ENCODE assay signal across 21 cellular contexts in genomic region chr7:83532229-83532628, GRCh38.
A peak's percentile ranks its signal among the peaks of the same experiment; 100 is the strongest.
DNase-seq lines count a peak whose midpoint lies in the region; FAIRE-seq and TF ChIP-seq lines count a peak whose summit lies in the region.
"Had no signal": no experiment of that assay in that cellular context is flagged by ENCODE, and none has a peak within 500 bp of the region (broad histone marks: within the 10 kb centered on the region; RNA-seq: fewer than 3 reads in every experiment).

No MANE protein-coding gene starts in this region.

- in situ Hi-C loops in HAP-1 (cut with MboI; ENCODE audit: low sequenced_read_pairs) = no loop called here

- intact Hi-C loops in Calu3 (cut with micrococcal nuclease; ENCODE audit: unreplicated experiment) = no loop called here

- H3K27me3 Mint-ChIP-seq in Calu3 (ENCODE audit: unreplicated experiment) = no peaks in the 10 kb centered on the region
- H3K27me3 Mint-ChIP-seq: activated CD8-positive, alpha-beta T cell treated with anti-CD3 and anti-CD28 coated beads for 36 hours; progenitor cell of endocrine pancreas had no signal

- no peaks in the 10 kb centered on the region for H3K27me3 ChIP-seq in HAP-1 (ENCODE audit: low read depth)
- H3K27me3 ChIP-seq: gastroesophageal sphincter, upper lobe of right lung had no signal

- peak overlapping the region; percentile 43 for H3K27ac Mint-ChIP-seq in Calu3 (ENCODE audit: unreplicated experiment)
- H3K27ac Mint-ChIP-seq: activated CD8-positive, alpha-beta T cell treated with anti-CD3 and anti-CD28 coated beads for 36 hours; CD14-positive monocyte; progenitor cell of endocrine pancreas had no signal

- FAIRE-seq in HTR-8/SVneo (lab: Jason Lieb, UNC) = no peak
- FAIRE-seq: keratinocyte had no signal

- H3K4me3 ChIP-seq in HAP-1 = no peak overlapping the region
- H3K4me3 ChIP-seq: gastroesophageal sphincter, lung, upper lobe of right lung had no signal

- no TSS peak for BruUV-seq in Calu3 (replicated peaks; lab: Mats Ljungman, UMichigan)

- peaks cover 27% of the 10 kb centered on the region for H3K4me1 Mint-ChIP-seq in Calu3 (ENCODE audit: low read depth, unreplicated experiment)
- H3K4me1 Mint-ChIP-seq: CD14-positive monocyte had no signal

- CTCF ChIA-PET in Calu3 (lab: Charles Lee) = no interaction called here

- TF ChIP-seq CTCF in Calu3 (IDR thresholded peaks at IDR 0.05; ENCODE audit: unreplicated experiment) = no peak

- DNase-seq in Calu3 = no peak
- DNase-seq in HTR-8/SVneo (ENCODE audit: insufficient read length, low spot score) = peak; percentile 7
- peak; percentile 37 for DNase-seq in amniotic epithelial cell (ENCODE audit: low read depth)
- peak; percentile 40 for DNase-seq in iris pigment epithelial cell (ENCODE audit: low read depth)
- DNase-seq in anterior cingulate cortex (lab: John Stamatoyannopoulos, UW) = no peak
- no peak for DNase-seq in NCI-H2171 (lab: John Stamatoyannopoulos, UW)
- DNase-seq in HAP-1 (ENCODE audit: low spot score in 2 of 2) = no peak
- DNase-seq in activated naive CD4-positive, alpha-beta T cell treated with Interleukin-2 at 50 U/mL for 16 hours = no peak
- DNase-seq: activated CD8-positive, alpha-beta T cell treated with anti-CD3 and anti-CD28 coated beads for 36 hours; amniotic stem cell; DMS 273 treated with DMSO at 0.1 percent for 48 hours; Kasumi-1; NCI-H2029; NCI-H510A treated with DMSO at 0.1 percent for 48 hours; RPMI8226; upper lobe of right lung had no signal

- H3K9me3 Mint-ChIP-seq in Calu3 (ENCODE audit: low read depth, unreplicated experiment) = no peaks in the 10 kb centered on the region
- H3K9me3 Mint-ChIP-seq: activated CD8-positive, alpha-beta T cell treated with anti-CD3 and anti-CD28 coated beads for 36 hours had no signal

- no peaks in the 10 kb centered on the region for H3K36me3 Mint-ChIP-seq in Calu3 (ENCODE audit: insufficient read depth, unreplicated experiment)
- H3K36me3 Mint-ChIP-seq: CD14-positive monocyte had no signal

- no peaks in the 10 kb centered on the region for H3K36me3 ChIP-seq in HAP-1 (replicated peaks)
- H3K36me3 ChIP-seq: gastroesophageal sphincter, upper lobe of right lung had no signal

- H3K4me3 Mint-ChIP-seq in Calu3 (ENCODE audit: low read depth, unreplicated experiment) = no peak overlapping the region
- H3K4me3 Mint-ChIP-seq: activated CD8-positive, alpha-beta T cell treated with anti-CD3 and anti-CD28 coated beads for 36 hours; CD14-positive monocyte had no signal

- H3K9me3 ChIP-seq in HAP-1 = no peaks in the 10 kb centered on the region
- H3K9me3 ChIP-seq: gastroesophageal sphincter, upper lobe of right lung had no signal

- H3K4me1 ChIP-seq in HAP-1 = no peaks in the 10 kb centered on the region
- H3K4me1 ChIP-seq: gastroesophageal sphincter, upper lobe of right lung had no signal

Comparison
In these comparisons a context has a peak if more than half of its experiments do, and no peak if none do; other contexts are left out.
1. DNase-seq: peak in HTR-8/SVneo (single experiment), amniotic epithelial cell (single experiment) and iris pigment epithelial cell (single experiment); none in Calu3 (single experiment), anterior cingulate cortex (0 of 58), NCI-H2171 (single experiment), HAP-1 (0 of 2) and activated naive CD4-positive, alpha-beta T cell treated with Interleukin-2 at 50 U/mL for 16 hours (single experiment).